9 cellular contexts compared by ENCODE assay signal in genomic region chr15:60444289-60444912, GRCh38. TPM values are rescaled to one million over a fixed set of nuclear protein-coding genes. Genes with fewer than 3 reads are reported as not detected.
A peak's percentile ranks its signal among the peaks of the same experiment; 100 is the strongest.
DNase-seq lines count a peak whose midpoint lies in the region; ATAC-seq and TF ChIP-seq lines count a peak whose summit lies in the region.
"Had no signal": no experiment of that assay in that cellular context is flagged by ENCODE, and none has a peak within 500 bp of the region (broad histone marks: within the 10 kb centered on the region; RNA-seq: fewer than 3 reads in every experiment).

No MANE protein-coding gene starts in this region.

- 82% methylated on average over 6 of the region's 6 CpGs for WGBS in right lobe of liver (ENCODE audit: insufficient coverage, low coverage, low lambda C conversion rate, missing lambda C conversion rate)

- H3K27ac ChIP-seq in right lobe of liver, result no peak overlapping the region
- H3K27ac ChIP-seq: KMS-11 had no signal

- peaks cover 0 to 11% (median 5%) of the 10 kb centered on the region in 4 donors for H3K4me1 ChIP-seq in right lobe of liver

- ATAC-seq in right lobe of liver (peak in 2 of 4 donors; percentile 52 to 58), HG03565 (IDR thresholded peaks at IDR 0.05; ENCODE audit: unreplicated experiment) (no peak)
- ATAC-seq in activated CD8-positive, alpha-beta T cell treated with anti-CD3 and anti-CD28 coated beads for 36 hours, result no peak

- DNase-seq in AG04449 (ENCODE audit: low read depth, low spot score), result no peak
- DNase-seq in HS-5 (ENCODE audit: low read depth), result peak; percentile 24
- DNase-seq in astrocyte of the spinal cord (ENCODE audit: low read depth, low spot score), result peak; percentile 56
- DNase-seq in right lobe of liver, result no peak
- DNase-seq in activated CD8-positive, alpha-beta T cell treated with anti-CD3 and anti-CD28 coated beads for 36 hours, result no peak
- DNase-seq in T-helper 2 cell treated with Interferon-gamma antibody and Interleukin-4, amounts not matched to agents 5 μg/mL and 100 μg/mL, for 36 hours (ENCODE audit: low spot score), result no peak
- DNase-seq in NCI-H345 treated with DMSO at 0.1 percent for 48 hours (lab: John Stamatoyannopoulos, UW; ENCODE audit: unreplicated experiment), result no peak

- TF ChIP-seq POLR2A in right lobe of liver (IDR thresholded peaks at IDR 0.05), result no peak

- in situ Hi-C loops in astrocyte of the spinal cord (cut with HindIII; ENCODE audit: low sequenced_read_pairs), result no loop called here

- H3K27ac Mint-ChIP-seq in activated CD8-positive, alpha-beta T cell treated with anti-CD3 and anti-CD28 coated beads for 36 hours, result no peak overlapping the region
- no peak overlapping the region for H3K27ac Mint-ChIP-seq in T-helper 2 cell treated with Interferon-gamma antibody and Interleukin-4, amounts not matched to agents 5 μg/mL and 100 μg/mL, for 36 hours

- no peak overlapping the region for H3K4me3 Mint-ChIP-seq in activated CD8-positive, alpha-beta T cell treated with anti-CD3 and anti-CD28 coated beads for 36 hours
- no peak overlapping the region for H3K4me3 Mint-ChIP-seq in T-helper 2 cell treated with Interferon-gamma antibody and Interleukin-4, amounts not matched to agents 5 μg/mL and 100 μg/mL, for 36 hours

- H3K4me1 Mint-ChIP-seq in activated CD8-positive, alpha-beta T cell treated with anti-CD3 and anti-CD28 coated beads for 36 hours (ENCODE audit: low read depth), result peaks cover 3% of the 10 kb centered on the region
- peaks cover 6% of the 10 kb centered on the region for H3K4me1 Mint-ChIP-seq in T-helper 2 cell treated with Interferon-gamma antibody and Interleukin-4, amounts not matched to agents 5 μg/mL and 100 μg/mL, for 36 hours (ENCODE audit: low read depth)

- no peaks in the 10 kb centered on the region for H3K9me3 ChIP-seq in right lobe of liver

- H3K4me3 ChIP-seq in AG04449 (ENCODE audit: low read depth, low read length) (no peak overlapping the region), astrocyte of the spinal cord (ENCODE audit: low read depth, low read length) (no peak overlapping the region), right lobe of liver (no peak overlapping the region)

- H3K36me3 Mint-ChIP-seq in activated CD8-positive, alpha-beta T cell treated with anti-CD3 and anti-CD28 coated beads for 36 hours (ENCODE audit: low read depth), result peaks cover 15% of the 10 kb centered on the region
- H3K36me3 Mint-ChIP-seq in T-helper 2 cell treated with Interferon-gamma antibody and Interleukin-4, amounts not matched to agents 5 μg/mL and 100 μg/mL, for 36 hours (ENCODE audit: low read depth), result peaks cover 15% of the 10 kb centered on the region

- H3K27me3 ChIP-seq in right lobe of liver, result no peaks in the 10 kb centered on the region

- peak; percentile 35 for TF ChIP-seq CTCF in AG04449 (IDR thresholded peaks at IDR 0.05; ENCODE audit: insufficient read depth, low read length, missing control alignments)
- TF ChIP-seq CTCF in astrocyte of the spinal cord (IDR thresholded peaks at IDR 0.05; ENCODE audit: low read depth, low read length), result peak; percentile 71
- TF ChIP-seq CTCF in right lobe of liver (IDR thresholded peaks at IDR 0.05), result peak; percentile 45 to 65 (median 64)
- no peak for TF ChIP-seq CTCF in activated CD8-positive, alpha-beta T cell treated with anti-CD3 and anti-CD28 coated beads for 36 hours (IDR thresholded peaks at IDR 0.05)

- H3K36me3 ChIP-seq in right lobe of liver, result peaks cover 0 to 7% (median 0%) of the 10 kb centered on the region in 4 donors

- CTCF ChIA-PET in AG04449 (lab: Yijun Ruan, JAX), result interaction anchor here (0.9 to 5.9 kb wide), 31 partner anchors 8 to 754 kb away, joined by 3 to 71 read pairs (median 6); partner anchors contain the start of genes ANXA2 and BNIP2
- CTCF ChIA-PET in activated CD8-positive, alpha-beta T cell treated with anti-CD3 and anti-CD28 coated beads for 36 hours (lab: Charles Lee), result interaction anchor here (1.1 to 1.9 kb wide), 5 partner anchors 38 to 118 kb away, joined by 3 to 10 read pairs (median 4); no protein-coding TSS in a partner anchor

- no peaks in the 10 kb centered on the region for H3K27me3 Mint-ChIP-seq in activated CD8-positive, alpha-beta T cell treated with anti-CD3 and anti-CD28 coated beads for 36 hours
- H3K27me3 Mint-ChIP-seq in T-helper 2 cell treated with Interferon-gamma antibody and Interleukin-4, amounts not matched to agents 5 μg/mL and 100 μg/mL, for 36 hours (ENCODE audit: low read depth), result no peaks in the 10 kb centered on the region

- intact Hi-C loops in right lobe of liver (cut with DNase I), result no loop called here
- intact Hi-C loops in activated CD8-positive, alpha-beta T cell treated with anti-CD3 and anti-CD28 coated beads for 36 hours (cut with micrococcal nuclease), result no loop called here

- POLR2A ChIA-PET in AG04449 (lab: Yijun Ruan, JAX), result interaction anchor here (0.6 to 5.1 kb wide), 4 partner anchors 12 to 100 kb away, joined by 3 to 40 read pairs (median 4); no protein-coding TSS in a partner anchor
- POLR2A ChIA-PET in activated CD8-positive, alpha-beta T cell treated with anti-CD3 and anti-CD28 coated beads for 36 hours (lab: Charles Lee), result interaction anchor here (0.6 to 1.4 kb wide), 3 partner anchors 19 to 46 kb away, joined by 3 to 5 read pairs (median 4); no protein-coding TSS in a partner anchor

- no peaks in the 10 kb centered on the region for H3K9me3 Mint-ChIP-seq in activated CD8-positive, alpha-beta T cell treated with anti-CD3 and anti-CD28 coated beads for 36 hours
- no peaks in the 10 kb centered on the region for H3K9me3 Mint-ChIP-seq in T-helper 2 cell treated with Interferon-gamma antibody and Interleukin-4, amounts not matched to agents 5 μg/mL and 100 μg/mL, for 36 hours

RNA-seq across cellular contexts. Expression of gene ICE2, which starts 34.5 kb away (rescaled TPM):
- 10 to 100 TPM; 13.1 to 31.7 (median 17.6) TPM for total RNA-seq in right lobe of liver
- 10 to 100 TPM; 74.1 to 74.5 TPM for total RNA-seq in activated CD8-positive, alpha-beta T cell treated with anti-CD3 and anti-CD28 coated beads for 36 hours

RNA-seq across cellular contexts. Expression of gene ANXA2, which starts 46.6 kb away (rescaled TPM):
- 100 to 1,000 TPM in 3 of 6 experiments, 10 to 100 TPM in 3; 62.2 to 419 (median 178) TPM for total RNA-seq in right lobe of liver
- total RNA-seq in activated CD8-positive, alpha-beta T cell treated with anti-CD3 and anti-CD28 coated beads for 36 hours, result 10 to 100 TPM; 57.9 to 60.2 TPM

Comparison
In these comparisons a context has a peak if more than half of its experiments do, and no peak if none do; other contexts are left out.
1. DNase-seq: peak in HS-5 (single experiment) and astrocyte of the spinal cord (single experiment); none in AG04449 (single experiment), right lobe of liver (0 of 3), activated CD8-positive, alpha-beta T cell treated with anti-CD3 and anti-CD28 coated beads for 36 hours (single experiment), T-helper 2 cell treated with Interferon-gamma antibody and Interleukin-4, amounts not matched to agents 5 μg/mL and 100 μg/mL, for 36 hours (single experiment) and NCI-H345 treated with DMSO at 0.1 percent for 48 hours (single experiment).